Comparison of ENCODE assay signal across 1 cellular context in the genomic region with DNA sequence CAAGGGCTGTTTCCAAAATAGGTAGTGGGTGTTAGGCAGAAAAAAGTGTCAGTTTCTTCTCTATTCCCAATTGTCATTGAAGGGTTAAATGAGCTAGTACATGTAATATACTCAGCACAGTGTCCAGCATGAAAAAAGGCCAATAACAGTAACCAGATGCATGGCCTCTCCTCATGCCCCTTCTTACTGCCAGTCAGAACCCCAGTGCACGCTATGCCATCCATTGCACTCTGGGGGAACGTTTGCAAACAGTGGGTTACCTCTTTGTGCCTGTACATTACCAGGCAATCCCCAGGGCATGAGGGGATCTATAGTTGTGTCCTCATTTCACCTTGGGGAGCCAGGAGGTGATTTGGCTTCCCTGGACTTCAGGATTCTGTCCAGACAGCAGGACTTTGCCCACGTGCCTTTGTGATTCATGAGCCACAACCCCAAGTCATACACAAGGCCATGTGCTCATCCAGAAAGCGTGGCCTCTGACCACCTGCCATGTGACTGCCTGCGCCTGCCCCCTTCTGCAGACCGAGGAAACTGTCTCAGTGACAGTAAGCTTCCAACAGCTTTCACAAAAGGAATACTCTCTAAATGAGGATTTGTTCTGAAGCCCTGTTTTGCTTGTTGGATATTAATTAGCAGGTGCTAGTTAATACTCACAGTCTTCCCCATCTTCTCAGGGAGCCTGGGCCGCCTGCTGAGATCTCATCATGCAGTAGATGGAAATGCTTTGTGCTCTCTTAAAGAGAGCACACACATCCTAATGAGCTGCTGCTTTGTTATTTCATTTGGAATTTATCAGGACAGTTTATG.
TF ChIP-seq lines count a peak whose summit lies in the region.

No MANE protein-coding gene starts in this region.

TF ChIP-seq in HepG2, 621 proteins besides CTCF, POLR2A, EP300 and RAD21 (continued from another document and continues in another):
- TF ChIP-seq, protein P1, sequence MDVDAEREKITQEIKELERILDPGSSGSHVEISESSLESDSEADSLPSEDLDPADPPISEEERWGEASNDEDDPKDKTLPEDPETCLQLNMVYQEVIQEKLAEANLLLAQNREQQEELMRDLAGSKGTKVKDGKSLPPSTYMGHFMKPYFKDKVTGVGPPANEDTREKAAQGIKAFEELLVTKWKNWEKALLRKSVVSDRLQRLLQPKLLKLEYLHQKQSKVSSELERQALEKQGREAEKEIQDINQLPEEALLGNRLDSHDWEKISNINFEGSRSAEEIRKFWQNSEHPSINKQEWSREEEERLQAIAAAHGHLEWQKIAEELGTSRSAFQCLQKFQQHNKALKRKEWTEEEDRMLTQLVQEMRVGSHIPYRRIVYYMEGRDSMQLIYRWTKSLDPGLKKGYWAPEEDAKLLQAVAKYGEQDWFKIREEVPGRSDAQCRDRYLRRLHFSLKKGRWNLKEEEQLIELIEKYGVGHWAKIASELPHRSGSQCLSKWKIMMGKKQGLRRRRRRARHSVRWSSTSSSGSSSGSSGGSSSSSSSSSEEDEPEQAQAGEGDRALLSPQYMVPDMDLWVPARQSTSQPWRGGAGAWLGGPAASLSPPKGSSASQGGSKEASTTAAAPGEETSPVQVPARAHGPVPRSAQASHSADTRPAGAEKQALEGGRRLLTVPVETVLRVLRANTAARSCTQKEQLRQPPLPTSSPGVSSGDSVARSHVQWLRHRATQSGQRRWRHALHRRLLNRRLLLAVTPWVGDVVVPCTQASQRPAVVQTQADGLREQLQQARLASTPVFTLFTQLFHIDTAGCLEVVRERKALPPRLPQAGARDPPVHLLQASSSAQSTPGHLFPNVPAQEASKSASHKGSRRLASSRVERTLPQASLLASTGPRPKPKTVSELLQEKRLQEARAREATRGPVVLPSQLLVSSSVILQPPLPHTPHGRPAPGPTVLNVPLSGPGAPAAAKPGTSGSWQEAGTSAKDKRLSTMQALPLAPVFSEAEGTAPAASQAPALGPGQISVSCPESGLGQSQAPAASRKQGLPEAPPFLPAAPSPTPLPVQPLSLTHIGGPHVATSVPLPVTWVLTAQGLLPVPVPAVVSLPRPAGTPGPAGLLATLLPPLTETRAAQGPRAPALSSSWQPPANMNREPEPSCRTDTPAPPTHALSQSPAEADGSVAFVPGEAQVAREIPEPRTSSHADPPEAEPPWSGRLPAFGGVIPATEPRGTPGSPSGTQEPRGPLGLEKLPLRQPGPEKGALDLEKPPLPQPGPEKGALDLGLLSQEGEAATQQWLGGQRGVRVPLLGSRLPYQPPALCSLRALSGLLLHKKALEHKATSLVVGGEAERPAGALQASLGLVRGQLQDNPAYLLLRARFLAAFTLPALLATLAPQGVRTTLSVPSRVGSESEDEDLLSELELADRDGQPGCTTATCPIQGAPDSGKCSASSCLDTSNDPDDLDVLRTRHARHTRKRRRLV (CRISPR knock-in tag; IDR thresholded peaks at IDR 0.05): peak; percentile 92
- TF ChIP-seq ZBTB37 (CRISPR knock-in tag; IDR thresholded peaks at IDR 0.05) (peak; percentile 70; the same call in 1 of the 2 replicates), ARID3A (IDR thresholded peaks at IDR 0.05; ENCODE audit: low read depth, low read length) (no peak), RARG (CRISPR knock-in tag; IDR thresholded peaks at IDR 0.05; ENCODE audit: low read depth) (0 out of 2 replicates have a peak, but pooled peaks have one; percentile 69), KDM6A (CRISPR knock-in tag; IDR thresholded peaks at IDR 0.05; ENCODE audit: low read depth) (peak; percentile 32; the same call in 1 of the 2 replicates), ATF7 (IDR thresholded peaks at IDR 0.05) (no peak), ATF7 (CRISPR knock-in tag; IDR thresholded peaks at IDR 0.05) (peak; percentile 75; the same call in 1 of the 2 replicates), NR0B2 (CRISPR knock-in tag; IDR thresholded peaks at IDR 0.05) (peak; percentile 98), PCBP2 (optimal IDR thresholded peaks at IDR 0.05; ENCODE audit: low read depth, low read length, poor library complexity, severe bottlenecking) (no peak), HMGXB4 (CRISPR knock-in tag; IDR thresholded peaks at IDR 0.05; ENCODE audit: borderline replicate concordance in 1 of 2, low read depth in 1 of 2) (peak; percentile 56 to 96; a peak in 3 of 4 replicates), HMG20A (CRISPR knock-in tag; IDR thresholded peaks at IDR 0.05; ENCODE audit: borderline replicate concordance) (peak; percentile 77; the same call in 1 of the 2 replicates), ZNF12 (CRISPR knock-in tag; IDR thresholded peaks at IDR 0.05) (peak; percentile 73), HBP1 (CRISPR knock-in tag; IDR thresholded peaks at IDR 0.05; ENCODE audit: low read depth) (peak; percentile 94), NFIC (IDR thresholded peaks at IDR 0.05; ENCODE audit: low read length) (no peak), ZNF614 (CRISPR knock-in tag; IDR thresholded peaks at IDR 0.05; ENCODE audit: borderline replicate concordance) (peak; percentile 87; the same call in 1 of the 2 replicates), FOXA1 (IDR thresholded peaks at IDR 0.05) (no peak), FOXA1 (CRISPR knock-in tag; IDR thresholded peaks at IDR 0.05) (0 out of 2 replicates have a peak, but pooled peaks have one; percentile 29), ZNF615 (CRISPR knock-in tag; IDR thresholded peaks at IDR 0.05; ENCODE audit: borderline replicate concordance) (peak; percentile 73; the same call in 1 of the 2 replicates), ZNF570 (CRISPR knock-in tag; IDR thresholded peaks at IDR 0.05; ENCODE audit: borderline replicate concordance) (0 out of 2 replicates have a peak, but pooled peaks have one; percentile 62), ETV6 (CRISPR knock-in tag; conservative IDR thresholded peaks at IDR 0.05) (no peak), ZMAT3 (CRISPR knock-in tag; conservative IDR thresholded peaks at IDR 0.05) (peak; percentile 100), SMAD9 (CRISPR knock-in tag; IDR thresholded peaks at IDR 0.05) (peak; percentile 99), NFATC3 (CRISPR knock-in tag; IDR thresholded peaks at IDR 0.05) (peak; percentile 97; the same call in 1 of the 2 replicates), EEA1 (CRISPR knock-in tag; IDR thresholded peaks at IDR 0.05; ENCODE audit: borderline replicate concordance) (peak; percentile 88; the same call in 1 of the 2 replicates), TEAD2 (CRISPR knock-in tag; IDR thresholded peaks at IDR 0.05) (peak; percentile 96; the same call in 1 of the 2 replicates), JUNB (CRISPR knock-in tag; IDR thresholded peaks at IDR 0.05; ENCODE audit: borderline replicate concordance) (peak; percentile 92)
- TF ChIP-seq, protein P2, sequence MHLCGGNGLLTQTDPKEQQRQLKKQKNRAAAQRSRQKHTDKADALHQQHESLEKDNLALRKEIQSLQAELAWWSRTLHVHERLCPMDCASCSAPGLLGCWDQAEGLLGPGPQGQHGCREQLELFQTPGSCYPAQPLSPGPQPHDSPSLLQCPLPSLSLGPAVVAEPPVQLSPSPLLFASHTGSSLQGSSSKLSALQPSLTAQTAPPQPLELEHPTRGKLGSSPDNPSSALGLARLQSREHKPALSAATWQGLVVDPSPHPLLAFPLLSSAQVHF (CRISPR knock-in tag; IDR thresholded peaks at IDR 0.05): peak; percentile 73; the same call in 1 of the 2 replicates
- TF ChIP-seq, protein P3, sequence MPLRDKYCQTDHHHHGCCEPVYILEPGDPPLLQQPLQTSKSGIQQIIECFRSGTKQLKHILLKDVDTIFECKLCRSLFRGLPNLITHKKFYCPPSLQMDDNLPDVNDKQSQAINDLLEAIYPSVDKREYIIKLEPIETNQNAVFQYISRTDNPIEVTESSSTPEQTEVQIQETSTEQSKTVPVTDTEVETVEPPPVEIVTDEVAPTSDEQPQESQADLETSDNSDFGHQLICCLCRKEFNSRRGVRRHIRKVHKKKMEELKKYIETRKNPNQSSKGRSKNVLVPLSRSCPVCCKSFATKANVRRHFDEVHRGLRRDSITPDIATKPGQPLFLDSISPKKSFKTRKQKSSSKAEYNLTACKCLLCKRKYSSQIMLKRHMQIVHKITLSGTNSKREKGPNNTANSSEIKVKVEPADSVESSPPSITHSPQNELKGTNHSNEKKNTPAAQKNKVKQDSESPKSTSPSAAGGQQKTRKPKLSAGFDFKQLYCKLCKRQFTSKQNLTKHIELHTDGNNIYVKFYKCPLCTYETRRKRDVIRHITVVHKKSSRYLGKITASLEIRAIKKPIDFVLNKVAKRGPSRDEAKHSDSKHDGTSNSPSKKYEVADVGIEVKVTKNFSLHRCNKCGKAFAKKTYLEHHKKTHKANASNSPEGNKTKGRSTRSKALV (CRISPR knock-in tag; IDR thresholded peaks at IDR 0.05): peak; percentile 98
- TF ChIP-seq, protein P4, sequence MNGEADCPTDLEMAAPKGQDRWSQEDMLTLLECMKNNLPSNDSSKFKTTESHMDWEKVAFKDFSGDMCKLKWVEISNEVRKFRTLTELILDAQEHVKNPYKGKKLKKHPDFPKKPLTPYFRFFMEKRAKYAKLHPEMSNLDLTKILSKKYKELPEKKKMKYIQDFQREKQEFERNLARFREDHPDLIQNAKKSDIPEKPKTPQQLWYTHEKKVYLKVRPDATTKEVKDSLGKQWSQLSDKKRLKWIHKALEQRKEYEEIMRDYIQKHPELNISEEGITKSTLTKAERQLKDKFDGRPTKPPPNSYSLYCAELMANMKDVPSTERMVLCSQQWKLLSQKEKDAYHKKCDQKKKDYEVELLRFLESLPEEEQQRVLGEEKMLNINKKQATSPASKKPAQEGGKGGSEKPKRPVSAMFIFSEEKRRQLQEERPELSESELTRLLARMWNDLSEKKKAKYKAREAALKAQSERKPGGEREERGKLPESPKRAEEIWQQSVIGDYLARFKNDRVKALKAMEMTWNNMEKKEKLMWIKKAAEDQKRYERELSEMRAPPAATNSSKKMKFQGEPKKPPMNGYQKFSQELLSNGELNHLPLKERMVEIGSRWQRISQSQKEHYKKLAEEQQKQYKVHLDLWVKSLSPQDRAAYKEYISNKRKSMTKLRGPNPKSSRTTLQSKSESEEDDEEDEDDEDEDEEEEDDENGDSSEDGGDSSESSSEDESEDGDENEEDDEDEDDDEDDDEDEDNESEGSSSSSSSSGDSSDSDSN (CRISPR knock-in tag; IDR thresholded peaks at IDR 0.05): peak; percentile 40; the same call in 1 of the 2 replicates
- TF ChIP-seq, protein P5, sequence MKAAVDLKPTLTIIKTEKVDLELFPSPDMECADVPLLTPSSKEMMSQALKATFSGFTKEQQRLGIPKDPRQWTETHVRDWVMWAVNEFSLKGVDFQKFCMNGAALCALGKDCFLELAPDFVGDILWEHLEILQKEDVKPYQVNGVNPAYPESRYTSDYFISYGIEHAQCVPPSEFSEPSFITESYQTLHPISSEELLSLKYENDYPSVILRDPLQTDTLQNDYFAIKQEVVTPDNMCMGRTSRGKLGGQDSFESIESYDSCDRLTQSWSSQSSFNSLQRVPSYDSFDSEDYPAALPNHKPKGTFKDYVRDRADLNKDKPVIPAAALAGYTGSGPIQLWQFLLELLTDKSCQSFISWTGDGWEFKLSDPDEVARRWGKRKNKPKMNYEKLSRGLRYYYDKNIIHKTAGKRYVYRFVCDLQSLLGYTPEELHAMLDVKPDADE (CRISPR knock-in tag; IDR thresholded peaks at IDR 0.05): peak; percentile 98
